In genomic region chr11:70608568-70609314, GRCh38 we compare ENCODE assay signal across 11 cellular contexts.
DNase-seq lines count a peak whose midpoint lies in the region; ATAC-seq and TF ChIP-seq lines count a peak whose summit lies in the region.
"Had no signal": no experiment of that assay in that cellular context is flagged by ENCODE, and none has a peak within 500 bp of the region (broad histone marks: within the 10 kb centered on the region; RNA-seq: fewer than 3 reads in every experiment).

No MANE protein-coding gene starts in this region.

- H3K27me3 Mint-ChIP-seq in activated CD8-positive, alpha-beta memory T cell treated with anti-CD3 and anti-CD28 coated beads, Interleukin-2, amount 10 ng/mL, durations not matched to agents 7 days and 5 days, result peaks cover 10% of the 10 kb centered on the region
- H3K27me3 Mint-ChIP-seq in activated CD4-positive, alpha-beta T cell treated with anti-CD3 and anti-CD28 coated beads, Interleukin-2, amount 10 ng/mL, durations not matched to agents 24 days and 14 days, result peaks cover 4% of the 10 kb centered on the region

- peaks cover 88% of the 10 kb centered on the region for H3K27me3 ChIP-seq in MM.1S (replicated peaks; ENCODE audit: insufficient read depth, low read length)
- H3K27me3 ChIP-seq in mesenchymal stem cell (ENCODE audit: control insufficient read depth in 1 of 2, insufficient read depth in 1 of 2, low read length in 2 of 2), result peaks cover 22 to 28% of the 10 kb centered on the region in 2 experiments

- no peaks in the 10 kb centered on the region for H3K79me2 ChIP-seq in MM.1S (ENCODE audit: low read length)

- no peak overlapping the region for H3K4ac ChIP-seq in mesenchymal stem cell (ENCODE audit: low read depth in 1 of 2, low read length in 2 of 2)

- H3K27ac ChIP-seq in MM.1S (ENCODE audit: low read length) (no peak overlapping the region), mesenchymal stem cell (ENCODE audit: low read length, poor library complexity, severe bottlenecking) (no peak overlapping the region)

- no peaks in the 10 kb centered on the region for H3K9me2 ChIP-seq in MM.1S (replicated peaks; ENCODE audit: insufficient read depth, low read length)

- no peak overlapping the region for H3K18ac ChIP-seq in mesenchymal stem cell (ENCODE audit: low read depth in 1 of 2, low read length in 2 of 2)

- no peak overlapping the region for H2BK15ac ChIP-seq in mesenchymal stem cell (ENCODE audit: low read depth, poor library complexity, severe bottlenecking)

- H3K23ac ChIP-seq in mesenchymal stem cell (ENCODE audit: low read length in 2 of 2), result no peak overlapping the region

- H2AFZ ChIP-seq in MM.1S (ENCODE audit: low read length), result 0 out of 2 replicates have a peak overlapping the region, but pooled peaks have one; percentile 23
- no peak overlapping the region for H2AFZ ChIP-seq in mesenchymal stem cell (ENCODE audit: low read depth, low read length)

- H2BK120ac ChIP-seq in mesenchymal stem cell (ENCODE audit: low read depth, low read length), result no peak overlapping the region

- CTCF ChIA-PET in activated CD8-positive, alpha-beta memory T cell treated with anti-CD3 and anti-CD28 coated beads, Interleukin-2, amount 10 ng/mL, durations not matched to agents 7 days and 5 days (lab: Charles Lee), result no interaction called here

- no peak overlapping the region for H3K4me3 Mint-ChIP-seq in activated CD8-positive, alpha-beta memory T cell treated with anti-CD3 and anti-CD28 coated beads, Interleukin-2, amount 10 ng/mL, durations not matched to agents 7 days and 5 days
- H3K4me3 Mint-ChIP-seq in activated CD4-positive, alpha-beta T cell treated with anti-CD3 and anti-CD28 coated beads, Interleukin-2, amount 10 ng/mL, durations not matched to agents 24 days and 14 days, result no peak overlapping the region

- TF ChIP-seq CTCF in AG09319 (IDR thresholded peaks at IDR 0.05; ENCODE audit: low read depth, low read length) (no peak), MM.1S (IDR thresholded peaks at IDR 0.05; ENCODE audit: low read length) (no peak), astrocyte of the cerebellum (IDR thresholded peaks at IDR 0.05; ENCODE audit: low read depth, low read length, missing control alignments) (no peak)

- no peaks in the 10 kb centered on the region for H3K9me3 Mint-ChIP-seq in activated CD8-positive, alpha-beta memory T cell treated with anti-CD3 and anti-CD28 coated beads, Interleukin-2, amount 10 ng/mL, durations not matched to agents 7 days and 5 days (ENCODE audit: low read depth)
- H3K9me3 Mint-ChIP-seq in activated CD4-positive, alpha-beta T cell treated with anti-CD3 and anti-CD28 coated beads, Interleukin-2, amount 10 ng/mL, durations not matched to agents 24 days and 14 days, result no peaks in the 10 kb centered on the region

- 66% methylated on average over 34 of the region's 34 CpGs for WGBS in mesenchymal stem cell

- H3K36me3 ChIP-seq in MM.1S (replicated peaks; ENCODE audit: insufficient read depth, low read length), result no peaks in the 10 kb centered on the region
- H3K36me3 ChIP-seq in mesenchymal stem cell (ENCODE audit: control insufficient read depth in 1 of 2, insufficient read depth in 2 of 2, low read depth in 1 of 2, low read length in 2 of 2), result no peaks in the 10 kb centered on the region

- no peaks in the 10 kb centered on the region for H3K36me3 Mint-ChIP-seq in activated CD8-positive, alpha-beta memory T cell treated with anti-CD3 and anti-CD28 coated beads, Interleukin-2, amount 10 ng/mL, durations not matched to agents 7 days and 5 days
- H3K36me3 Mint-ChIP-seq in activated CD4-positive, alpha-beta T cell treated with anti-CD3 and anti-CD28 coated beads, Interleukin-2, amount 10 ng/mL, durations not matched to agents 24 days and 14 days (ENCODE audit: low read depth), result no peaks in the 10 kb centered on the region

- peak; percentile 28 for DNase-seq in AG09319 (ENCODE audit: extremely low read depth, low read depth)
- no peak for DNase-seq in MM.1S
- peak; percentile 46 for DNase-seq in astrocyte of the cerebellum (ENCODE audit: low read depth)
- peak; percentile 57 for DNase-seq in mesenchymal stem cell
- DNase-seq in activated CD8-positive, alpha-beta memory T cell treated with anti-CD3 and anti-CD28 coated beads, Interleukin-2, amount 10 ng/mL, durations not matched to agents 7 days and 5 days, result no peak
- DNase-seq in activated CD4-positive, alpha-beta T cell treated with anti-CD3 and anti-CD28 coated beads, Interleukin-2, amount 10 ng/mL, durations not matched to agents 24 days and 14 days, result no peak
- DNase-seq in superior temporal gyrus (ENCODE audit: extremely low spot score), result no peak
- DNase-seq: amygdala, NCI-H187 treated with DMSO at 0.1 percent for 48 hours had no signal

- H2AK5ac ChIP-seq in mesenchymal stem cell (ENCODE audit: low read length, severe bottlenecking), result no peak overlapping the region

- H3K9me3 ChIP-seq in MM.1S (replicated peaks; ENCODE audit: insufficient read depth, low read length) (no peaks in the 10 kb centered on the region), mesenchymal stem cell (ENCODE audit: control insufficient read depth, low read length) (no peaks in the 10 kb centered on the region)

- H4K8ac ChIP-seq in mesenchymal stem cell (ENCODE audit: low read length), result no peak overlapping the region

- H4K20me1 ChIP-seq in MM.1S (ENCODE audit: insufficient read depth, low read length), result no peaks in the 10 kb centered on the region

- no peak overlapping the region for H3K27ac Mint-ChIP-seq in activated CD8-positive, alpha-beta memory T cell treated with anti-CD3 and anti-CD28 coated beads, Interleukin-2, amount 10 ng/mL, durations not matched to agents 7 days and 5 days
- no peak overlapping the region for H3K27ac Mint-ChIP-seq in activated CD4-positive, alpha-beta T cell treated with anti-CD3 and anti-CD28 coated beads, Interleukin-2, amount 10 ng/mL, durations not matched to agents 24 days and 14 days

- H3K4me1 ChIP-seq in MM.1S (ENCODE audit: low read length), result no peaks in the 10 kb centered on the region
- H3K4me1 ChIP-seq in mesenchymal stem cell (ENCODE audit: control insufficient read depth, insufficient read depth, low read depth, low read length), result peaks cover 1% of the 10 kb centered on the region

- peak overlapping the region; percentile 39 for H2BK5ac ChIP-seq in mesenchymal stem cell (ENCODE audit: low read depth, low read length, poor library complexity, severe bottlenecking)

- peaks cover 3% of the 10 kb centered on the region for H3K79me1 ChIP-seq in mesenchymal stem cell (replicated peaks; ENCODE audit: low read length, poor library complexity, severe bottlenecking)

- H3K4me3 ChIP-seq in MM.1S (ENCODE audit: low read length) (peak overlapping the region; percentile 34; the same call in 1 of the 2 replicates), astrocyte of the cerebellum (ENCODE audit: low read depth, low read length) (no peak overlapping the region), mesenchymal stem cell (ENCODE audit: insufficient read depth in 1 of 2, low read depth in 1 of 2, low read length in 2 of 2) (peak overlapping the region in 1 of 2 experiments; percentile 20)
- H3K4me3 ChIP-seq: smooth muscle cell had no signal

- H4K91ac ChIP-seq in mesenchymal stem cell (ENCODE audit: low read length), result no peak overlapping the region

- no peaks in the 10 kb centered on the region for H3F3A ChIP-seq in MM.1S (ENCODE audit: insufficient read depth, low read length)

- H3K4me2 ChIP-seq in MM.1S (ENCODE audit: low read depth, low read length) (peak overlapping the region; percentile 47; the same call in 1 of the 2 replicates), mesenchymal stem cell (ENCODE audit: low read length, poor library complexity, severe bottlenecking) (no peak overlapping the region)
- H3K4me2 ChIP-seq: smooth muscle cell had no signal

- no peaks in the 10 kb centered on the region for H3K4me1 Mint-ChIP-seq in activated CD8-positive, alpha-beta memory T cell treated with anti-CD3 and anti-CD28 coated beads, Interleukin-2, amount 10 ng/mL, durations not matched to agents 7 days and 5 days
- no peaks in the 10 kb centered on the region for H3K4me1 Mint-ChIP-seq in activated CD4-positive, alpha-beta T cell treated with anti-CD3 and anti-CD28 coated beads, Interleukin-2, amount 10 ng/mL, durations not matched to agents 24 days and 14 days

- in situ Hi-C loops in astrocyte of the cerebellum (cut with HindIII; ENCODE audit: low sequenced_read_pairs), result no loop called here

- no peak overlapping the region for H2BK12ac ChIP-seq in mesenchymal stem cell (ENCODE audit: low read length in 2 of 2)

- intact Hi-C loops in activated CD4-positive, alpha-beta T cell treated with anti-CD3 and anti-CD28 coated beads, Interleukin-2, amount 10 ng/mL, durations not matched to agents 24 days and 14 days (cut with micrococcal nuclease), result no loop called here

- no peak overlapping the region for H3K14ac ChIP-seq in mesenchymal stem cell (ENCODE audit: low read length in 2 of 2)

- H3K9ac ChIP-seq in MM.1S (ENCODE audit: low read length), result no peak overlapping the region
- H3K9ac ChIP-seq in mesenchymal stem cell (ENCODE audit: low read length), result peak overlapping the region; percentile 18

- ATAC-seq in activated CD8-positive, alpha-beta memory T cell treated with anti-CD3 and anti-CD28 coated beads, Interleukin-2, amount 10 ng/mL, durations not matched to agents 7 days and 5 days, result no peak
- no peak for ATAC-seq in HG03442 (IDR thresholded peaks at IDR 0.05; ENCODE audit: unreplicated experiment)

Comparison
In these comparisons a context has a peak if more than half of its experiments do, and no peak if none do; other contexts are left out.
1. DNase-seq: peak in AG09319 (single experiment), astrocyte of the cerebellum (single experiment) and mesenchymal stem cell (single experiment); none in MM.1S (single experiment), activated CD8-positive, alpha-beta memory T cell treated with anti-CD3 and anti-CD28 coated beads, Interleukin-2, amount 10 ng/mL, durations not matched to agents 7 days and 5 days (single experiment), activated CD4-positive, alpha-beta T cell treated with anti-CD3 and anti-CD28 coated beads, Interleukin-2, amount 10 ng/mL, durations not matched to agents 24 days and 14 days (single experiment) and superior temporal gyrus (single experiment).